Comparison of ENCODE assay signal across 8 cellular contexts in genomic region chr3:50297896-50298725, GRCh38. TPM values are rescaled to one million over a fixed set of nuclear protein-coding genes. Genes with fewer than 3 reads are reported as not detected.
DNase-seq lines count a peak whose midpoint lies in the region; ATAC-seq and TF ChIP-seq lines count a peak whose summit lies in the region.

No MANE protein-coding gene starts in this region.

- no peak overlapping the region for H2AFZ ChIP-seq in Karpas-422 (ENCODE audit: low read length)

- H3K4me1 Mint-ChIP-seq in naive thymus-derived CD4-positive, alpha-beta T cell: peaks cover 14 to 36% (median 22%) of the 10 kb centered on the region in 7 donors

- H3K27me3 ChIP-seq in Karpas-422 (ENCODE audit: low read length): no peaks in the 10 kb centered on the region
- H3K27me3 ChIP-seq in naive thymus-derived CD4-positive, alpha-beta T cell (ENCODE audit: control insufficient read depth in 2 of 2, insufficient read depth in 2 of 2, low read length in 2 of 2): no peaks in the 10 kb centered on the region

- no peaks in the 10 kb centered on the region for H3K9me3 Mint-ChIP-seq in naive thymus-derived CD4-positive, alpha-beta T cell

- TF ChIP-seq CTCF in C4-2B (conservative IDR thresholded peaks at IDR 0.05): no peak; the same call in 1 of the 2 replicates

- peak overlapping the region; percentile 91 for H3K9ac ChIP-seq in Karpas-422 (ENCODE audit: low read length)

- H3K79me2 ChIP-seq in Karpas-422 (ENCODE audit: low read length): peaks cover 7% of the 10 kb centered on the region; the same call in 1 of the 2 replicates

- peak overlapping the region; percentile 92 for H3K4me2 ChIP-seq in Karpas-422 (ENCODE audit: low read depth, low read length, poor library complexity, severe bottlenecking)

- no peaks in the 10 kb centered on the region for H3K9me2 ChIP-seq in Karpas-422 (replicated peaks; ENCODE audit: insufficient read depth, low read length)

- H3K36me3 Mint-ChIP-seq in naive thymus-derived CD4-positive, alpha-beta T cell: peaks cover 0 to 1% (median 0%) of the 10 kb centered on the region in 5 donors

- H3K4me3 ChIP-seq in Karpas-422 (ENCODE audit: low read length): peak overlapping the region; percentile 93
- H3K4me3 ChIP-seq in naive thymus-derived CD4-positive, alpha-beta T cell (ENCODE audit: low read length): peak overlapping the region; percentile 97

- peak overlapping the region; percentile 83 for H3K27ac ChIP-seq in C4-2B
- no peak overlapping the region for H3K27ac ChIP-seq in Karpas-422 (ENCODE audit: low read length)
- peak overlapping the region; percentile 79 for H3K27ac ChIP-seq in caudate nucleus (ENCODE audit: low read depth, low read length)
- H3K27ac ChIP-seq in naive thymus-derived CD4-positive, alpha-beta T cell (ENCODE audit: low read depth, low read length): peak overlapping the region; percentile 86

- H3K4me1 ChIP-seq in Karpas-422 (ENCODE audit: low read length): peaks cover 23% of the 10 kb centered on the region
- peaks cover 19 to 20% of the 10 kb centered on the region in 2 donors for H3K4me1 ChIP-seq in naive thymus-derived CD4-positive, alpha-beta T cell (ENCODE audit: control insufficient read depth in 2 of 2, insufficient read depth in 2 of 2, low read length in 2 of 2)

- no peak for ATAC-seq in naive thymus-derived CD4-positive, alpha-beta T cell
- ATAC-seq in HG02798 (IDR thresholded peaks at IDR 0.05; ENCODE audit: poor library complexity, unreplicated experiment) (no peak), HG03139 (IDR thresholded peaks at IDR 0.05; ENCODE audit: unreplicated experiment) (no peak)

- no peaks in the 10 kb centered on the region for H3K27me3 Mint-ChIP-seq in naive thymus-derived CD4-positive, alpha-beta T cell

- POLR2A ChIA-PET in naive thymus-derived CD4-positive, alpha-beta T cell (lab: Charles Lee): interaction anchor here (0.8 to 4.8 kb wide), 11 partner anchors 14 to 67 kb away, joined by 3 to 41 read pairs (median 9); partner anchors contain the start of genes CYB561D2, GNAI2, NPRL2 and RASSF1

- no peaks in the 10 kb centered on the region for H4K20me1 ChIP-seq in Karpas-422 (ENCODE audit: insufficient read depth, low read depth, low read length)

- peak overlapping the region; percentile 75 to 100 (median 99) for H3K27ac Mint-ChIP-seq in naive thymus-derived CD4-positive, alpha-beta T cell

- peak overlapping the region; percentile 84 to 99 (median 97) for H3K4me3 Mint-ChIP-seq in naive thymus-derived CD4-positive, alpha-beta T cell

- CTCF ChIA-PET in naive thymus-derived CD4-positive, alpha-beta T cell (lab: Charles Lee): interaction anchor here (0.6 to 1.7 kb wide), 6 partner anchors 25 to 216 kb away, joined by 3 to 6 read pairs (median 4); partner anchors contain the start of gene HYAL2

- DNase-seq in Karpas-422: no peak
- peak in 1 of 61 donors; percentile 41 for DNase-seq in caudate nucleus (lab: John Stamatoyannopoulos, UW)
- DNase-seq in naive thymus-derived CD4-positive, alpha-beta T cell: no peak
- DNase-seq in ureter (ENCODE audit: low spot score): no peak
- no peak for DNase-seq in NCI-H2107 (lab: John Stamatoyannopoulos, UW)

- intact Hi-C loops in naive thymus-derived CD4-positive, alpha-beta T cell (cut with micrococcal nuclease): loop anchor here (2.0 to 10.0 kb wide), 12 partner anchors 31 to 1823 kb away; partner anchors contain the start of genes APEH (in 1 of the 2), CISH (in 1 of the 2), DUSP7 (in 1 of the 2) and INKA1 (in 1 of the 2)

- H3K36me3 ChIP-seq in Karpas-422 (ENCODE audit: insufficient read depth, low read length): no peaks in the 10 kb centered on the region
- peaks cover 0 to 7% (median 0%) of the 10 kb centered on the region in 3 experiments for H3K36me3 ChIP-seq in naive thymus-derived CD4-positive, alpha-beta T cell (ENCODE audit: control insufficient read depth in 2 of 3, insufficient read depth in 3 of 3, low read length in 3 of 3)

- no peaks in the 10 kb centered on the region for H3K9me3 ChIP-seq in Karpas-422 (ENCODE audit: low read length)
- H3K9me3 ChIP-seq in naive thymus-derived CD4-positive, alpha-beta T cell (ENCODE audit: control insufficient read depth in 2 of 3, low read length in 3 of 3): no peaks in the 10 kb centered on the region

RNA-seq across cellular contexts. Expression of gene HYAL3, which starts 1.1 kb away (rescaled TPM):
- total RNA-seq in Karpas-422 (2014; rRNA removed; shearing (Covaris generic); ENCODE audit: low replicate concordance): 9.3 and 17.2 TPM in 2 replicates
- total RNA-seq in naive thymus-derived CD4-positive, alpha-beta T cell: 10 to 100 TPM in 1 of 5 experiments, 1 to 10 TPM in 4; 3.4 to 10.7 (median 4.2) TPM
- polyA plus RNA-seq in naive thymus-derived CD4-positive, alpha-beta T cell: 1 to 10 TPM; 2.3 to 3.3 TPM
- total RNA-seq in ureter: 1.8 TPM

RNA-seq across cellular contexts. Expression of gene NAA80, which starts 1.1 kb away (rescaled TPM):
- 18.1 and 20.3 TPM in 2 replicates for total RNA-seq in Karpas-422 (2014; rRNA removed; shearing (Covaris generic); ENCODE audit: low replicate concordance)
- 10 to 100 TPM; 30.2 to 44.9 (median 33.6) TPM for total RNA-seq in naive thymus-derived CD4-positive, alpha-beta T cell
- polyA plus RNA-seq in naive thymus-derived CD4-positive, alpha-beta T cell: 10 to 100 TPM; 13.7 to 15.2 TPM
- 10.7 TPM for total RNA-seq in ureter

RNA-seq across cellular contexts. Expression of gene HYAL1, which starts 5.3 kb away (rescaled TPM):
- 0.14 and 0.71 TPM in 2 replicates for total RNA-seq in Karpas-422 (2014; rRNA removed; shearing (Covaris generic); ENCODE audit: low replicate concordance)
- total RNA-seq in naive thymus-derived CD4-positive, alpha-beta T cell: under 1 TPM in 4 of 5 experiments, not detected in 1; 0.22 to 0.51 (median 0.28) TPM
- under 1 TPM; 0.12 to 0.41 TPM for polyA plus RNA-seq in naive thymus-derived CD4-positive, alpha-beta T cell
- 9.8 TPM for total RNA-seq in ureter

RNA-seq across cellular contexts. Expression of gene IFRD2, which starts 5.9 kb away (rescaled TPM):
- total RNA-seq in Karpas-422 (2014; rRNA removed; shearing (Covaris generic); ENCODE audit: low replicate concordance): 75.2 and 82.1 TPM in 2 replicates
- 10 to 100 TPM; 53.7 to 85.1 (median 64.7) TPM for total RNA-seq in naive thymus-derived CD4-positive, alpha-beta T cell
- 10 to 100 TPM; 57.2 to 69.7 TPM for polyA plus RNA-seq in naive thymus-derived CD4-positive, alpha-beta T cell
- total RNA-seq in ureter: 104 TPM

RNA-seq across cellular contexts. Expression of gene LSMEM2, which starts 19.2 kb away (rescaled TPM):
- total RNA-seq in Karpas-422 (2014; rRNA removed; shearing (Covaris generic); ENCODE audit: low replicate concordance): 0.14 TPM in 1 of 2 replicates, not detected in the other
- not detected for total RNA-seq in naive thymus-derived CD4-positive, alpha-beta T cell
- polyA plus RNA-seq in naive thymus-derived CD4-positive, alpha-beta T cell: under 1 TPM in 1 of 2 donors, not detected in 1; 0.15 TPM
- total RNA-seq in ureter: not detected
